In genomic region chr17:80184423-80184714, GRCh38 we compare ENCODE assay signal across 27 cellular contexts. TPM values are rescaled to one million over a fixed set of nuclear protein-coding genes. Genes with fewer than 3 reads are reported as not detected.
"Had no signal": no experiment of that assay in that cellular context is flagged by ENCODE, and none has a peak within 500 bp of the region (broad histone marks: within the 10 kb centered on the region; RNA-seq: fewer than 3 reads in every experiment).

No MANE protein-coding gene starts in this region.

- H3K4me3 ChIP-seq: colonic mucosa, esophagus squamous epithelium, heart right ventricle, left lung, ovary, psoas muscle, sigmoid colon, stomach, thyroid gland, vagina had no signal

- H3K36me3 ChIP-seq: colonic mucosa, heart right ventricle, left lung, ovary, sigmoid colon, stomach, thyroid gland, vagina had no signal

- H3K27ac Mint-ChIP-seq: dendritic cell treated with granulocyte-macrophage colony-stimulating factor and Interleukin-4, amounts not matched to agents 40 ng/mL and 50 ng/mL, for 4 days; nephron progenitor cell; stimulated activated effector memory CD8-positive, alpha-beta T cell treated with anti-CD3 and anti-CD28 coated beads, Interleukin-12 subunit alpha, Interleukin-12 subunit beta, amount 100 ng/mL, for 72 hours had no signal

- H3K9me3 Mint-ChIP-seq: dendritic cell treated with granulocyte-macrophage colony-stimulating factor and Interleukin-4, amounts not matched to agents 40 ng/mL and 50 ng/mL, for 4 days; naive thymus-derived CD8-positive, alpha-beta T cell; nephron progenitor cell; stimulated activated effector memory CD8-positive, alpha-beta T cell treated with anti-CD3 and anti-CD28 coated beads, Interleukin-12 subunit alpha, Interleukin-12 subunit beta, amount 100 ng/mL, for 72 hours had no signal

- H3K27ac ChIP-seq: colonic mucosa, esophagus squamous epithelium, heart right ventricle, left lung, ovary, psoas muscle, sigmoid colon, stomach, thyroid gland, vagina had no signal

- H3K36me3 Mint-ChIP-seq: naive thymus-derived CD8-positive, alpha-beta T cell had no signal

- H3K4me3 Mint-ChIP-seq: dendritic cell treated with granulocyte-macrophage colony-stimulating factor and Interleukin-4, amounts not matched to agents 40 ng/mL and 50 ng/mL, for 4 days; naive thymus-derived CD8-positive, alpha-beta T cell; nephron progenitor cell; stimulated activated effector memory CD8-positive, alpha-beta T cell treated with anti-CD3 and anti-CD28 coated beads, Interleukin-12 subunit alpha, Interleukin-12 subunit beta, amount 100 ng/mL, for 72 hours had no signal

- H3K9me3 ChIP-seq: colonic mucosa, esophagus squamous epithelium, heart right ventricle, left lung, ovary, psoas muscle, sigmoid colon, stomach, thyroid gland, vagina had no signal

- DNase-seq: colonic mucosa; effector memory CD4-positive, alpha-beta T cell; erythroblast; esophagus squamous epithelium; foreskin melanocyte; glutamatergic neuron; heart right ventricle; hippocampal formation; left cardiac atrium; left lung; mesendoderm; naive thymus-derived CD8-positive, alpha-beta T cell; nephron progenitor cell; ovary; psoas muscle; right cardiac atrium; sigmoid colon; stimulated activated CD4-positive, alpha-beta T cell treated with anti-CD3 and anti-CD28 coated beads, Interleukin-2, amount 100 ng/mL, for 24 hours; stimulated activated CD4-positive, alpha-beta T cell treated with anti-CD3 and anti-CD28 coated beads, Interleukin-4, amount 100 ng/mL, for 24 hours; stimulated activated naive CD4-positive, alpha-beta T cell treated with Interleukin-2 at 50 U/mL for 16 hours; stomach; thyroid gland; trophoblast cell had no signal

- H3K4me1 ChIP-seq: colonic mucosa, sigmoid colon had no signal

- H3K4me1 Mint-ChIP-seq: naive thymus-derived CD8-positive, alpha-beta T cell; stimulated activated effector memory CD8-positive, alpha-beta T cell treated with anti-CD3 and anti-CD28 coated beads, Interleukin-12 subunit alpha, Interleukin-12 subunit beta, amount 100 ng/mL, for 72 hours had no signal

- H3K27me3 ChIP-seq: left lung, ovary, sigmoid colon, thyroid gland, vagina had no signal

- ATAC-seq: heart right ventricle; left cardiac atrium; left lung; naive thymus-derived CD8-positive, alpha-beta T cell; psoas muscle; right cardiac atrium; stimulated activated effector memory CD8-positive, alpha-beta T cell treated with anti-CD3 and anti-CD28 coated beads, Interleukin-12 subunit alpha, Interleukin-12 subunit beta, amount 100 ng/mL, for 72 hours had no signal

RNA-seq across cellular contexts. Expression of gene CARD14, which starts 14.5 kb away (rescaled TPM):
- total RNA-seq: kidney epithelial cell; left cardiac atrium; naive thymus-derived CD8-positive, alpha-beta T cell; sigmoid colon had no signal
- polyA plus RNA-seq: naive thymus-derived CD8-positive, alpha-beta T cell had no signal
